Comparison of ENCODE assay signal across 8 cellular contexts in the genomic region with DNA sequence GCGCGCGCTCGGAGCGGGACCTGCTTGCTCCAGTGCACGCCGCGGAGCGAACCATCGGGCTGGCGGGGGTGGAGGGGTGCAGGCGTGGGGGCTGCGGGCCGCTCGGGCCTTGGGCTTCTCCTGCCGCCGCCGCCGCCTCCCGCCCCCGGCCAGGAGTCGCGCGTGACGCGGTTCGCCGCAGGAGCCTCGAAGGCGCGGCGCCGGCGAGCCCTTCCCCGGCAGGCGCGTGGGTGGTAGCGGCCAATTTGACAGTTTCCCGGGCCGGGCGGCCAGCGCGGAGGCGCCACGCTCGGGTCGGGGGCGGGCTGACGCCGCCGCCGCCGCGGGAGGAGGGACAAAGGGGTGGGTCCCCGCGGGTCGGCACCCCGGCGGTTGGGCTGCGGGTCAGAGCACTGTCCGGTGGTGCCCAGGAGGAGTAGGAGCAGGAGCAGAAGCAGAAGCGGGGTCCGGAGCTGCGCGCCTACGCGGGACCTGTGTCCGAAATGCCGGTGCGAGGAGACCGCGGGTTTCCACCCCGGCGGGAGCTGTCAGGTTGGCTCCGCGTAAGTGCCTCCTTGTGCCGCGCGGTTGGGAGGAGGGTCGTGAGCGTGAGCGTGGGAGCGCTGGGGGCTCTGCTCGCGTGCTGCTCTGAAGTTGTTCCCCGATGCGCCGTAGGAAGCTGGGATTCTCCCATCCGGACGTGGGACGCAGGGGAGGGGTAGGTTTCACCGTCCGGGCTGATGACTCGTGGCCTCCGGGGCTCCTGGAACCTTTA. TPM values are rescaled to one million over a fixed set of nuclear protein-coding genes. Genes with fewer than 3 reads are reported as not detected.
DNase-seq lines count a peak whose midpoint lies in the region; ATAC-seq and TF ChIP-seq lines count a peak whose summit lies in the region.

A gene (plus strand): TSS at position 387 of the 754 bp plus-strand sequence. CDS start 96 bp downstream, at position 483.

- peaks cover 52% of the 10 kb centered on the region for H3K79me2 ChIP-seq in OCI-LY3 (ENCODE audit: low read length)

- H4K8ac ChIP-seq in neuronal stem cell (ENCODE audit: low read depth, low read length): no peak within 1 kb of the TSS

- ATAC-seq in activated CD4-positive, alpha-beta T cell treated with anti-CD3 and anti-CD28 coated beads for 36 hours: peak; percentile 6
- ATAC-seq in HG02870 (IDR thresholded peaks at IDR 0.05; ENCODE audit: unreplicated experiment): peak; percentile 27

- no peak within 1 kb of the TSS for H2BK5ac ChIP-seq in neuronal stem cell (ENCODE audit: low read length)

- H3K14ac ChIP-seq in neuronal stem cell (ENCODE audit: low read length): peak within 1 kb of the TSS; percentile 40

- H3K9ac ChIP-seq in OCI-LY3 (ENCODE audit: low read length) (peak within 1 kb of the TSS; percentile 79), neuronal stem cell (ENCODE audit: low read depth, low read length, poor library complexity) (peak within 1 kb of the TSS; percentile 88)

- H3K4me2 ChIP-seq in OCI-LY3 (ENCODE audit: low read length): peak within 1 kb of the TSS; percentile 98
- H3K4me2 ChIP-seq in neuronal stem cell (ENCODE audit: insufficient read depth, low read length, poor library complexity, severe bottlenecking): peak within 1 kb of the TSS; percentile 98

- no peak within 1 kb of the TSS for H2BK12ac ChIP-seq in neuronal stem cell (ENCODE audit: low read length)

- peaks cover 54% of the 10 kb centered on the region for H3K4me1 Mint-ChIP-seq in activated CD4-positive, alpha-beta T cell treated with anti-CD3 and anti-CD28 coated beads for 36 hours

- H3K4ac ChIP-seq in neuronal stem cell (ENCODE audit: low read length): no peak within 1 kb of the TSS

- TF ChIP-seq CTCF in OCI-LY3 (IDR thresholded peaks at IDR 0.05; ENCODE audit: low read depth, low read length): no peak

- peak within 1 kb of the TSS; percentile 74 for H3K18ac ChIP-seq in neuronal stem cell (ENCODE audit: low read length)

- peaks cover 5% of the 10 kb centered on the region for H3K79me1 ChIP-seq in neuronal stem cell (ENCODE audit: low read depth, low read length)

- no peak within 1 kb of the TSS for H2BK15ac ChIP-seq in neuronal stem cell (ENCODE audit: low read length)

- CTCF ChIA-PET in activated CD4-positive, alpha-beta T cell treated with anti-CD3 and anti-CD28 coated beads for 36 hours (lab: Charles Lee): interaction anchor here (1.1 to 1.5 kb wide), 2 partner anchors 53 to 77 kb away, joined by 3 to 4 read pairs; no protein-coding TSS in a partner anchor

- H3K27ac ChIP-seq in OCI-LY3 (ENCODE audit: low read length): peak within 1 kb of the TSS; percentile 97
- no peak within 1 kb of the TSS for H3K27ac ChIP-seq in neuronal stem cell (replicated peaks; ENCODE audit: low read length)
- no peak within 1 kb of the TSS for H3K27ac ChIP-seq in urinary bladder (ENCODE audit: low read depth)

- no peak within 1 kb of the TSS for H2BK120ac ChIP-seq in neuronal stem cell (ENCODE audit: low read depth, low read length)

- POLR2A ChIA-PET in activated CD4-positive, alpha-beta T cell treated with anti-CD3 and anti-CD28 coated beads for 36 hours (lab: Charles Lee): no interaction called here

- H3K27me3 ChIP-seq in OCI-LY3 (ENCODE audit: low read depth, low read length) (no peaks in the 10 kb centered on the region), neuronal stem cell (ENCODE audit: control insufficient read depth in 3 of 3, insufficient read depth in 3 of 3, low read depth in 1 of 3, low read length in 3 of 3) (peaks cover 0 to 6% (median 0%) of the 10 kb centered on the region in 3 experiments)

- DNase-seq in activated CD4-positive, alpha-beta T cell treated with anti-CD3 and anti-CD28 coated beads for 36 hours: peak; percentile 71
- no peak for DNase-seq in activated CD4-positive, alpha-beta T cell treated with anti-CD3 and anti-CD28 coated beads for 1 hour
- DNase-seq in activated naive CD4-positive, alpha-beta T cell treated with anti-CD3 and anti-CD28 coated beads, Interleukin-2, amount 50 U/mL, for 16 hours: peak; percentile 38
- peak; percentile 45 for DNase-seq in germinal center (ENCODE audit: low spot score)
- peak; percentile 54 for DNase-seq in neuronal stem cell (ENCODE audit: low spot score)

- H3K23ac ChIP-seq in neuronal stem cell (ENCODE audit: low read depth, low read length, poor library complexity): peak within 1 kb of the TSS; percentile 35

- peaks cover 36% of the 10 kb centered on the region for H3K27me3 Mint-ChIP-seq in activated CD4-positive, alpha-beta T cell treated with anti-CD3 and anti-CD28 coated beads for 36 hours

- intact Hi-C loops in activated CD4-positive, alpha-beta T cell treated with anti-CD3 and anti-CD28 coated beads for 36 hours (cut with DNase I, micrococcal nuclease): loop anchor here in 1 of 2 experiments (2.0 to 10.0 kb wide), 7 partner anchors 52 to 1391 kb away; a partner anchor contains a TSS

- H3K4me1 ChIP-seq in OCI-LY3 (ENCODE audit: low read length): peaks cover 57% of the 10 kb centered on the region
- H3K4me1 ChIP-seq in neuronal stem cell (ENCODE audit: control insufficient read depth in 2 of 2, insufficient read depth in 1 of 2, low read depth in 1 of 2, low read length in 2 of 2): peaks cover 5 to 13% of the 10 kb centered on the region in 2 donors
- peaks cover 2% of the 10 kb centered on the region for H3K4me1 ChIP-seq in urinary bladder (ENCODE audit: insufficient read depth)

- no peaks in the 10 kb centered on the region for H3K36me3 Mint-ChIP-seq in activated CD4-positive, alpha-beta T cell treated with anti-CD3 and anti-CD28 coated beads for 36 hours (ENCODE audit: low read depth)

- no peak within 1 kb of the TSS for H4K91ac ChIP-seq in neuronal stem cell (ENCODE audit: low read depth, low read length, poor library complexity)

- H2AK5ac ChIP-seq in neuronal stem cell (ENCODE audit: low read depth, low read length): no peak within 1 kb of the TSS

- WGBS in neuronal stem cell (ENCODE audit: extremely low coverage in 2 of 2, insufficient read length in 2 of 2, insufficient replicate concordance in 1 of 2), 2 donors: no CpG with 5 or more reads among the region's 95 CpGs
- WGBS in urinary bladder: 4% methylated on average over 95 of the region's 95 CpGs

- H2AFZ ChIP-seq in OCI-LY3 (ENCODE audit: low read depth, low read length): peak within 1 kb of the TSS; percentile 12; the same call in 1 of the 2 replicates
- H2AFZ ChIP-seq in neuronal stem cell (ENCODE audit: low read length): peak within 1 kb of the TSS; percentile 94

- H3K4me3 ChIP-seq in OCI-LY3 (ENCODE audit: low read length) (peak within 1 kb of the TSS; percentile 97), neuronal stem cell (ENCODE audit: low read length in 2 of 2) (peak within 1 kb of the TSS; percentile 66 to 85), urinary bladder (ENCODE audit: low read depth, low read length) (peak within 1 kb of the TSS; percentile 54)

- H3K36me3 ChIP-seq in OCI-LY3 (replicated peaks; ENCODE audit: low read depth, low read length) (peaks cover 2% of the 10 kb centered on the region), neuronal stem cell (replicated peaks in 1 of 2; ENCODE audit: control insufficient read depth in 2 of 2, insufficient read depth in 2 of 2, low read length in 2 of 2) (no peaks in the 10 kb centered on the region), urinary bladder (ENCODE audit: insufficient read depth) (no peaks in the 10 kb centered on the region)

- H3K9me3 Mint-ChIP-seq in activated CD4-positive, alpha-beta T cell treated with anti-CD3 and anti-CD28 coated beads for 36 hours (ENCODE audit: low read depth): no peaks in the 10 kb centered on the region

- peak within 1 kb of the TSS; percentile 74 for H3K4me3 Mint-ChIP-seq in activated CD4-positive, alpha-beta T cell treated with anti-CD3 and anti-CD28 coated beads for 36 hours

- H3K9me3 ChIP-seq in OCI-LY3 (ENCODE audit: insufficient read depth, low read length) (no peaks in the 10 kb centered on the region), neuronal stem cell (replicated peaks in 1 of 2; ENCODE audit: control insufficient read depth in 2 of 2, insufficient read depth in 1 of 2, low read depth in 1 of 2, low read length in 2 of 2) (no peaks in the 10 kb centered on the region)

- peaks cover 22% of the 10 kb centered on the region for H4K20me1 ChIP-seq in OCI-LY3 (ENCODE audit: insufficient read depth, low read length)

- H3K27ac Mint-ChIP-seq in activated CD4-positive, alpha-beta T cell treated with anti-CD3 and anti-CD28 coated beads for 36 hours: peak within 1 kb of the TSS; percentile 83

RNA-seq across cellular contexts. Expression of the gene that starts here (rescaled TPM):
- total RNA-seq in activated CD4-positive, alpha-beta T cell treated with anti-CD3 and anti-CD28 coated beads for 36 hours: 10 to 100 TPM in 1 of 2 experiments, 1 to 10 TPM in 1; 8.4 to 10.0 TPM
- polyA plus RNA-seq in neuronal stem cell (2013, experiment 1 of 2): 27.2 TPM
- polyA plus RNA-seq in neuronal stem cell (2013, experiment 2 of 2): 28.1 TPM
- 72.1 TPM for total RNA-seq in urinary bladder
- polyA plus RNA-seq in urinary bladder: 56.3 TPM
